34 cellular contexts compared by ENCODE assay signal in genomic region chrY:19590235-19590634, GRCh38.
"Had no signal": no experiment of that assay in that cellular context is flagged by ENCODE, and none has a peak within 500 bp of the region (broad histone marks: within the 10 kb centered on the region; RNA-seq: fewer than 3 reads in every experiment).

No MANE protein-coding gene starts in this region.

- H3K4me3 ChIP-seq: MG63 had no signal

- DNase-seq: Karpas-422, Kasumi-1, MG63, MM.1S, MV-4-11, NCI-H1048, NCI-H1092, NCI-H1092 treated with DMSO at 0.1 percent for 48 hours, NCI-H1105, NCI-H1105 treated with DMSO at 0.1 percent for 48 hours, NCI-H1417, NCI-H1417 treated with DMSO at 0.1 percent for 48 hours, NCI-H1436, NCI-H1436 treated with DMSO at 0.1 percent for 48 hours, NCI-H146, NCI-H1694, NCI-H1694 treated with DMSO at 0.1 percent for 48 hours, NCI-H187, NCI-H187 treated with DMSO at 0.1 percent for 48 hours, NCI-H1930, NCI-H2029, NCI-H2029 treated with DMSO at 0.1 percent for 48 hours, NCI-H2081, NCI-H2081 treated with DMSO at 0.1 percent for 48 hours, NCI-H2107, NCI-H2171, NCI-H2171 treated with DMSO at 0.1 percent for 48 hours, NCI-H2227 treated with DMSO at 0.1 percent for 48 hours, NCI-H226, NCI-H345, NCI-H446, NCI-H446 treated with DMSO at 0.1 percent for 48 hours, NCI-H510A, NCI-H510A treated with DMSO at 0.1 percent for 48 hours had no signal

- H3K27me3 ChIP-seq: MG63 had no signal

- H3K9me3 ChIP-seq: MG63 had no signal
